In the genomic region with DNA sequence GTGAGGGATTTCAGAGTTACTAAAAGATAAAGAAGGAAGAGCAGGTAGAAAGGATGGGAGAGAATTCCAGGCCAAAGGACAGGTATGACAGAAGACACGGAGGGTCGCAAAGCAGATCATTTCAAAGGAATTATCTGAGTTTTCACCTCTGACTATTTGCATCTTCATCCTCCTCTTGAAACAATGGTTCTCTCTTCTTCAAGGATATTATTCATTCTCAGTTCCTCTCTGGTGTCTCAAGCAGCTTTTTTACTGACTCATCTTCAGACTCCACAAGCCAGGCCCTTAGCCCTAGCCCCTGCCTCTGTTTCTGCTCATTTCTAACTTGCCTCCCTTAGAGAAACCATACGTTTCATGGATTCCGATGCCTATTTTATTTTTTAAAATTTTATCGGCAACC, we compare ENCODE assay signal across 10 cellular contexts. TPM values are rescaled to one million over a fixed set of nuclear protein-coding genes. Genes with fewer than 3 reads are reported as not detected.
DNase-seq lines count a peak whose midpoint lies in the region; ATAC-seq and TF ChIP-seq lines count a peak whose summit lies in the region.
"Had no signal": no experiment of that assay in that cellular context is flagged by ENCODE, and none has a peak within 500 bp of the region (broad histone marks: within the 10 kb centered on the region; RNA-seq: fewer than 3 reads in every experiment).

No MANE protein-coding gene starts in this region.

- no peaks in the 10 kb centered on the region for H4K20me1 ChIP-seq in Karpas-422 (ENCODE audit: insufficient read depth, low read depth, low read length)
- H4K20me1 ChIP-seq in MM.1S (ENCODE audit: insufficient read depth, low read length): no peaks in the 10 kb centered on the region

- H3K36me3 Mint-ChIP-seq in CD14-positive monocyte: peaks cover 58 to 79% of the 10 kb centered on the region in 2 donors

- H3K4me2 ChIP-seq in Karpas-422 (ENCODE audit: low read depth, low read length, poor library complexity, severe bottlenecking): no peak overlapping the region
- H3K4me2 ChIP-seq in MM.1S (ENCODE audit: low read depth, low read length): no peak overlapping the region

- H3K27ac ChIP-seq in Karpas-422 (ENCODE audit: low read length) (peak overlapping the region; percentile 65), MM.1S (ENCODE audit: low read length) (no peak overlapping the region), coronary artery (no peak overlapping the region), upper lobe of left lung (no peak overlapping the region)

- H3K4me3 ChIP-seq in Karpas-422 (ENCODE audit: low read length) (no peak overlapping the region), MM.1S (ENCODE audit: low read length) (no peak overlapping the region), coronary artery (no peak overlapping the region), upper lobe of left lung (no peak overlapping the region)

- TF ChIP-seq CTCF in CD14-positive monocyte (IDR thresholded peaks at IDR 0.05) (no peak), MM.1S (IDR thresholded peaks at IDR 0.05; ENCODE audit: low read length) (no peak), coronary artery (IDR thresholded peaks at IDR 0.05) (no peak), upper lobe of left lung (IDR thresholded peaks at IDR 0.05) (no peak)

- H3K9ac ChIP-seq in Karpas-422 (ENCODE audit: low read length): 0 out of 2 replicates have a peak overlapping the region, but pooled peaks have one; percentile 20
- no peak overlapping the region for H3K9ac ChIP-seq in MM.1S (ENCODE audit: low read length)

- H3K36me3 ChIP-seq in Karpas-422 (ENCODE audit: insufficient read depth, low read length) (peaks cover 34% of the 10 kb centered on the region), MM.1S (replicated peaks; ENCODE audit: insufficient read depth, low read length) (peaks cover 13% of the 10 kb centered on the region), upper lobe of left lung (peaks cover 0 to 69% (median 32%) of the 10 kb centered on the region in 4 donors)

- H2AFZ ChIP-seq in Karpas-422 (ENCODE audit: low read length) (no peak overlapping the region), MM.1S (ENCODE audit: low read length) (no peak overlapping the region)

- intact Hi-C loops in CD14-positive monocyte (cut with micrococcal nuclease): no loop called here

- TF ChIP-seq POLR2A in upper lobe of left lung (IDR thresholded peaks at IDR 0.05): no peak

- no peak overlapping the region for H3K4me3 Mint-ChIP-seq in CD14-positive monocyte

- H3K4me1 Mint-ChIP-seq in CD14-positive monocyte: peaks cover 26% of the 10 kb centered on the region

- DNase-seq in CD14-positive monocyte (ENCODE audit: low spot score): no peak
- DNase-seq in Karpas-422: no peak
- DNase-seq in MM.1S: no peak
- DNase-seq in medulla oblongata (ENCODE audit: extremely low spot score): no peak
- DNase-seq in coronary artery (ENCODE audit: low spot score): no peak
- DNase-seq in upper lobe of left lung: no peak
- DNase-seq: mesenchymal stem cell, OCI-M1 had no signal

- WGBS in upper lobe of left lung, 2 donors: 94 to 95% methylated on average over 5 of the region's 5 CpGs

- H3K79me2 ChIP-seq in Karpas-422 (ENCODE audit: low read length): peaks cover 13% of the 10 kb centered on the region; the same call in 1 of the 2 replicates
- H3K79me2 ChIP-seq in MM.1S (ENCODE audit: low read length): peaks cover 20% of the 10 kb centered on the region

- no peak for TF ChIP-seq EP300 in upper lobe of left lung (IDR thresholded peaks at IDR 0.05)

- H3K9me2 ChIP-seq in Karpas-422 (replicated peaks; ENCODE audit: insufficient read depth, low read length) (no peaks in the 10 kb centered on the region), MM.1S (replicated peaks; ENCODE audit: insufficient read depth, low read length) (no peaks in the 10 kb centered on the region)

- ATAC-seq in GM19035 (IDR thresholded peaks at IDR 0.05; ENCODE audit: unreplicated experiment) (peak; percentile 93), HG02763 (IDR thresholded peaks at IDR 0.05; ENCODE audit: unreplicated experiment) (peak; percentile 82), upper lobe of left lung (ENCODE audit: low FRiP score in 2 of 2) (no peak)

- H3K27me3 Mint-ChIP-seq in CD14-positive monocyte (ENCODE audit: low read depth in 3 of 3): no peaks in the 10 kb centered on the region

- H3K9me3 Mint-ChIP-seq in CD14-positive monocyte: no peaks in the 10 kb centered on the region

- H3K4me1 ChIP-seq in Karpas-422 (ENCODE audit: low read length) (peaks cover 18% of the 10 kb centered on the region), MM.1S (ENCODE audit: low read length) (peaks cover 9% of the 10 kb centered on the region; the same call in 1 of the 2 replicates), upper lobe of left lung (no peaks in the 10 kb centered on the region)

- H3K27ac Mint-ChIP-seq in CD14-positive monocyte: peak overlapping the region; percentile 74 to 92 (median 88)

- H3F3A ChIP-seq in MM.1S (ENCODE audit: insufficient read depth, low read length): no peaks in the 10 kb centered on the region

- H3K27me3 ChIP-seq in Karpas-422 (ENCODE audit: low read length): no peaks in the 10 kb centered on the region
- H3K27me3 ChIP-seq in MM.1S (replicated peaks; ENCODE audit: insufficient read depth, low read length): no peaks in the 10 kb centered on the region
- H3K27me3 ChIP-seq in upper lobe of left lung: no peaks in the 10 kb centered on the region

- H3K9me3 ChIP-seq in Karpas-422 (ENCODE audit: low read length): no peaks in the 10 kb centered on the region
- H3K9me3 ChIP-seq in MM.1S (replicated peaks; ENCODE audit: insufficient read depth, low read length): no peaks in the 10 kb centered on the region
- H3K9me3 ChIP-seq in upper lobe of left lung: no peaks in the 10 kb centered on the region

RNA-seq across cellular contexts. Expression of a gene that starts 15.0 kb away (rescaled TPM):
- 10 to 100 TPM; 14.3 to 14.9 TPM for polyA plus RNA-seq in CD14-positive monocyte
- 45.1 and 60.8 TPM in 2 replicates for total RNA-seq in Karpas-422 (2014; rRNA removed; shearing (Covaris generic); ENCODE audit: low replicate concordance)
- 10 to 100 TPM; 18.4 to 35.6 (median 22.5) TPM for total RNA-seq in upper lobe of left lung

RNA-seq across cellular contexts. Expression of a gene that starts 34.1 kb away (rescaled TPM):
- under 1 TPM; 0.05 to 0.18 TPM for polyA plus RNA-seq in CD14-positive monocyte
- 12.4 and 15.2 TPM in 2 replicates for total RNA-seq in Karpas-422 (2014; rRNA removed; shearing (Covaris generic); ENCODE audit: low replicate concordance)
- total RNA-seq in upper lobe of left lung: 1 to 10 TPM in 1 of 6 donors, under 1 TPM in 5; 0.20 to 1.0 (median 0.70) TPM

Comparison
In these comparisons a context has a peak if more than half of its experiments do, and no peak if none do; other contexts are left out.
1. ATAC-seq: peak in GM19035 (single experiment) and HG02763 (single experiment); none in upper lobe of left lung (0 of 2).